In genomic region chr5:170179626-170180025, GRCh38 we compare ENCODE assay signal across 23 cellular contexts. TPM values are rescaled to one million over a fixed set of nuclear protein-coding genes. Genes with fewer than 3 reads are reported as not detected.
"Had no signal": no experiment of that assay in that cellular context is flagged by ENCODE, and none has a peak within 500 bp of the region (broad histone marks: within the 10 kb centered on the region; RNA-seq: fewer than 3 reads in every experiment).

No MANE protein-coding gene starts in this region.

- H3K36me3 ChIP-seq: lower lobe of right lung, thoracic aorta, upper lobe of right lung had no signal

- H3K4me3 Mint-ChIP-seq: activated CD4-positive, alpha-beta memory T cell treated with anti-CD3 and anti-CD28 coated beads, Interleukin-2, amount 10 ng/mL, durations not matched to agents 7 days and 5 days; activated CD4-positive, alpha-beta T cell treated with anti-CD3 and anti-CD28 coated beads, Interleukin-2, amount 10 ng/mL, durations not matched to agents 24 days and 14 days; activated CD8-positive, alpha-beta memory T cell treated with anti-CD3 and anti-CD28 coated beads, Interleukin-2, amount 10 ng/mL, durations not matched to agents 7 days and 5 days; activated naive CD4-positive, alpha-beta T cell treated with anti-CD3 and anti-CD28 coated beads, Interleukin-2, amount 10 ng/mL, durations not matched to agents 7 days and 5 days; naive thymus-derived CD8-positive, alpha-beta T cell had no signal

- H3K27me3 ChIP-seq: upper lobe of right lung had no signal

- H3K27ac Mint-ChIP-seq: activated CD4-positive, alpha-beta memory T cell treated with anti-CD3 and anti-CD28 coated beads, Interleukin-2, amount 10 ng/mL, durations not matched to agents 7 days and 5 days; activated CD4-positive, alpha-beta T cell treated with anti-CD3 and anti-CD28 coated beads, Interleukin-2, amount 10 ng/mL, durations not matched to agents 24 days and 14 days; activated CD8-positive, alpha-beta memory T cell treated with anti-CD3 and anti-CD28 coated beads, Interleukin-2, amount 10 ng/mL, durations not matched to agents 7 days and 5 days; activated naive CD4-positive, alpha-beta T cell treated with anti-CD3 and anti-CD28 coated beads, Interleukin-2, amount 10 ng/mL, durations not matched to agents 7 days and 5 days; naive thymus-derived CD8-positive, alpha-beta T cell; progenitor cell of endocrine pancreas had no signal

- DNase-seq: activated CD4-positive, alpha-beta memory T cell treated with anti-CD3 and anti-CD28 coated beads, Interleukin-2, amount 10 ng/mL, durations not matched to agents 7 days and 5 days; activated CD4-positive, alpha-beta T cell treated with anti-CD3 and anti-CD28 coated beads, Interleukin-2, amount 10 ng/mL, durations not matched to agents 24 days and 14 days; activated CD8-positive, alpha-beta memory T cell treated with anti-CD3 and anti-CD28 coated beads, Interleukin-2, amount 10 ng/mL, durations not matched to agents 7 days and 5 days; activated effector memory CD4-positive, alpha-beta T cell treated with anti-CD3 and anti-CD28 coated beads, Interleukin-2, amount 50 U/mL, for 16 hours; activated naive CD4-positive, alpha-beta T cell treated with anti-CD3 and anti-CD28 coated beads, Interleukin-2, amount 10 ng/mL, durations not matched to agents 7 days and 5 days; activated T-cell treated with anti-CD3 and anti-CD28 coated beads for 4 hours; dermis blood vessel endothelial cell; effector CD8-positive, alpha-beta T cell; foreskin melanocyte; lower lobe of right lung; naive thymus-derived CD8-positive, alpha-beta T cell; retina; stimulated activated CD4-positive, alpha-beta T cell treated with anti-CD3 and anti-CD28 coated beads, Interleukin-4, amount 100 ng/mL, for 24 hours; stimulated activated naive CD4-positive, alpha-beta T cell treated with Interleukin-2 at 50 U/mL for 16 hours; upper lobe of right lung had no signal

- H3K27ac ChIP-seq: lower lobe of right lung, thoracic aorta, upper lobe of right lung had no signal

- H3K9me3 Mint-ChIP-seq: activated CD4-positive, alpha-beta memory T cell treated with anti-CD3 and anti-CD28 coated beads, Interleukin-2, amount 10 ng/mL, durations not matched to agents 7 days and 5 days; activated CD4-positive, alpha-beta T cell treated with anti-CD3 and anti-CD28 coated beads, Interleukin-2, amount 10 ng/mL, durations not matched to agents 24 days and 14 days; activated naive CD4-positive, alpha-beta T cell treated with anti-CD3 and anti-CD28 coated beads, Interleukin-2, amount 10 ng/mL, durations not matched to agents 7 days and 5 days; naive thymus-derived CD8-positive, alpha-beta T cell had no signal

- H3K4me1 ChIP-seq: upper lobe of right lung had no signal

- H3K36me3 Mint-ChIP-seq: activated CD8-positive, alpha-beta memory T cell treated with anti-CD3 and anti-CD28 coated beads, Interleukin-2, amount 10 ng/mL, durations not matched to agents 7 days and 5 days; activated naive CD4-positive, alpha-beta T cell treated with anti-CD3 and anti-CD28 coated beads, Interleukin-2, amount 10 ng/mL, durations not matched to agents 7 days and 5 days; naive thymus-derived CD8-positive, alpha-beta T cell had no signal

- H3K9me3 ChIP-seq: lower lobe of right lung, thoracic aorta, upper lobe of right lung had no signal

- H3K4me1 Mint-ChIP-seq: activated CD4-positive, alpha-beta memory T cell treated with anti-CD3 and anti-CD28 coated beads, Interleukin-2, amount 10 ng/mL, durations not matched to agents 7 days and 5 days; activated CD4-positive, alpha-beta T cell treated with anti-CD3 and anti-CD28 coated beads, Interleukin-2, amount 10 ng/mL, durations not matched to agents 24 days and 14 days; activated CD8-positive, alpha-beta memory T cell treated with anti-CD3 and anti-CD28 coated beads, Interleukin-2, amount 10 ng/mL, durations not matched to agents 7 days and 5 days; activated naive CD4-positive, alpha-beta T cell treated with anti-CD3 and anti-CD28 coated beads, Interleukin-2, amount 10 ng/mL, durations not matched to agents 7 days and 5 days; naive thymus-derived CD8-positive, alpha-beta T cell had no signal

- ATAC-seq: activated CD8-positive, alpha-beta memory T cell treated with anti-CD3 and anti-CD28 coated beads, Interleukin-2, amount 10 ng/mL, durations not matched to agents 7 days and 5 days; left lobe of liver; lower lobe of right lung; naive thymus-derived CD8-positive, alpha-beta T cell; upper lobe of right lung had no signal

- H3K4me3 ChIP-seq: lower lobe of right lung, thoracic aorta, upper lobe of right lung had no signal

RNA-seq across cellular contexts. Expression of gene C5orf58, which starts 53.2 kb away (rescaled TPM):
- total RNA-seq: activated CD4-positive, alpha-beta memory T cell treated with anti-CD3 and anti-CD28 coated beads, Interleukin-2, amount 10 ng/mL, durations not matched to agents 7 days and 5 days; activated CD4-positive, alpha-beta T cell treated with anti-CD3 and anti-CD28 coated beads, Interleukin-2, amount 10 ng/mL, durations not matched to agents 24 days and 14 days; activated CD8-positive, alpha-beta memory T cell treated with anti-CD3 and anti-CD28 coated beads, Interleukin-2, amount 10 ng/mL, durations not matched to agents 7 days and 5 days; cardiac septum; dermis blood vessel endothelial cell; kidney epithelial cell; left lobe of liver; lower lobe of right lung; mesenteric fat pad; naive thymus-derived CD8-positive, alpha-beta T cell; osteocyte; progenitor cell of endocrine pancreas; T-helper 2 cell treated with Interferon-gamma antibody and Interleukin-4, amounts not matched to agents 100 ng/mL and 5 ng/mL, for 36 hours; thoracic aorta; upper lobe of right lung had no signal
